Comparison of ENCODE assay signal across 13 cellular contexts in the genomic region with DNA sequence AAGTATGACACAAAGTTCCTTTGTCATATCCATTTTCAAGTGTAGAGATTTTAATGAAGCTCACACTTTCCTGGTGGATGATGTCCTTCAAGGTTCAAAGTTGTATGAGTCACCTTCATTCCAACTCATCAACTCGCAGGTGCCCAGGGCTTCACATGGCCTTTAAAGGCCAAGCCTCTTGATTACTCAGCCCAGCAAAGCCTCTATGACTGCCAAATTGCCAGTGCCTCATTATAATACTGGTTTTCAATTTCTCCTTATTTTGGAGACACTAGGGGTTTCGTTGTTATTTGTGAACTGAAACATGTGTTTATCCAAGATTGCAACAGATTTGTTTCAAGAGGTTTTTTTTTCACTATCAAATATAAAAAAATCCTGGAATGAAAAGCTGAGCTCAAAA. TPM values are rescaled to one million over a fixed set of nuclear protein-coding genes. Genes with fewer than 3 reads are reported as not detected.
DNase-seq lines count a peak whose midpoint lies in the region; ATAC-seq, FAIRE-seq and TF ChIP-seq lines count a peak whose summit lies in the region.
"Had no signal": no experiment of that assay in that cellular context is flagged by ENCODE, and none has a peak within 500 bp of the region (broad histone marks: within the 10 kb centered on the region; RNA-seq: fewer than 3 reads in every experiment).

No MANE protein-coding gene starts in this region.

- peak; percentile 38 for DNase-seq in EH (ENCODE audit: low read depth)
- peak; percentile 70 for DNase-seq in LoVo (ENCODE audit: low spot score)
- DNase-seq in choroid plexus epithelial cell (ENCODE audit: low read depth) = peak; percentile 41
- peak; percentile 10 for DNase-seq in HepG2 (ENCODE audit: low spot score)
- no peak for DNase-seq in effector CD8-positive, alpha-beta T cell (lab: John Stamatoyannopoulos, UW)
- DNase-seq in colonic mucosa = no peak
- no peak for DNase-seq in NCI-H748 (lab: John Stamatoyannopoulos, UW; ENCODE audit: unreplicated experiment)
- DNase-seq: activated CD8-positive, alpha-beta memory T cell treated with anti-CD3 and anti-CD28 coated beads, Interleukin-2, amount 10 ng/mL, durations not matched to agents 7 days and 5 days; DMS79; NCI-H526 treated with DMSO at 0.1 percent for 48 hours; pancreas had no signal

- CTCF ChIA-PET in HepG2 (lab: Yijun Ruan, JAX; ENCODE audit: low intra/inter-chr PET ratio, low total read pairs) = no interaction called here

- no peak for TF ChIP-seq POLR2A in HepG2 (IDR thresholded peaks at IDR 0.05; ENCODE audit: insufficient read depth in 1 of 2, low read depth in 2 of 2, low read length in 2 of 2)

- POLR2A ChIA-PET in HepG2 (lab: Yijun Ruan, JAX) = no interaction called here

- no peak for ATAC-seq in HepG2
- no peak for ATAC-seq in HG02870 (IDR thresholded peaks at IDR 0.05; ENCODE audit: unreplicated experiment)
- ATAC-seq: activated CD8-positive, alpha-beta memory T cell treated with anti-CD3 and anti-CD28 coated beads, Interleukin-2, amount 10 ng/mL, durations not matched to agents 7 days and 5 days had no signal

- TF ChIP-seq EP300 in HepG2 (IDR thresholded peaks at IDR 0.05; ENCODE audit: low read depth in 2 of 2, low read length in 2 of 2) (no peak), HepG2 (CRISPR knock-in tag; IDR thresholded peaks at IDR 0.05; ENCODE audit: borderline replicate concordance) (no peak)

- H3K4me2 ChIP-seq in HepG2 (ENCODE audit: low read depth, low read length) = no peak overlapping the region

- H3K27me3 ChIP-seq in HepG2 (ENCODE audit: control insufficient read depth in 1 of 2, insufficient read depth in 2 of 2, low read length in 2 of 2) (no peaks in the 10 kb centered on the region; a peak in 2 of 5 replicates), colonic mucosa (no peaks in the 10 kb centered on the region)
- H3K27me3 ChIP-seq: esophagus muscularis mucosa, pancreas had no signal

- no peak overlapping the region for H3K9ac ChIP-seq in HepG2 (ENCODE audit: insufficient read depth, low read depth, low read length)
- H3K9ac ChIP-seq in colonic mucosa (ENCODE audit: low read depth in 2 of 2, low read length in 2 of 2) = no peak overlapping the region

- H3K4me3 ChIP-seq in choroid plexus epithelial cell (ENCODE audit: low read depth, low read length) (no peak overlapping the region), HepG2 (replicated peaks in 1 of 3; ENCODE audit: insufficient read depth in 1 of 3, low read depth in 2 of 3, low read length in 3 of 3) (no peak overlapping the region), colonic mucosa (no peak overlapping the region)
- H3K4me3 ChIP-seq: esophagus muscularis mucosa, pancreas had no signal

- H4K20me1 ChIP-seq in HepG2 (ENCODE audit: insufficient read depth, low read length) = no peaks in the 10 kb centered on the region

- BruUV-seq in HepG2 (replicated peaks; lab: Mats Ljungman, UMichigan) = no TSS peak

- 0% methylated on average over 2 of the region's 2 CpGs for WGBS in HepG2 (ENCODE audit: low lambda C conversion rate)

- no peaks in the 10 kb centered on the region for H3K79me2 ChIP-seq in HepG2 (ENCODE audit: insufficient read depth, low read length)

- no peak for FAIRE-seq in HepG2 (lab: Jason Lieb, UNC)

- no peak overlapping the region for H2AFZ ChIP-seq in HepG2 (ENCODE audit: low read length)

- no peaks in the 10 kb centered on the region for H3K9me3 ChIP-seq in HepG2 (ENCODE audit: low read length)
- no peaks in the 10 kb centered on the region for H3K9me3 ChIP-seq in colonic mucosa
- H3K9me3 ChIP-seq: pancreas had no signal

- TF ChIP-seq CTCF in choroid plexus epithelial cell (conservative IDR thresholded peaks at IDR 0.05; ENCODE audit: low read depth, low read length) (no peak), HepG2 (CRISPR knock-in tag; IDR thresholded peaks at IDR 0.05) (no peak), colonic mucosa (IDR thresholded peaks at IDR 0.05) (no peak)

- H3K4me1 ChIP-seq in HepG2 (ENCODE audit: insufficient read depth, low read length) = no peaks in the 10 kb centered on the region
- no peaks in the 10 kb centered on the region for H3K4me1 ChIP-seq in colonic mucosa
- H3K4me1 ChIP-seq: esophagus muscularis mucosa, pancreas had no signal

- no peaks in the 10 kb centered on the region for H3K36me3 ChIP-seq in HepG2 (replicated peaks in 1 of 2; ENCODE audit: control insufficient read depth in 1 of 2, insufficient read depth in 2 of 2, low read length in 2 of 2)
- H3K36me3 ChIP-seq in colonic mucosa = no peaks in the 10 kb centered on the region
- H3K36me3 ChIP-seq: esophagus muscularis mucosa, pancreas had no signal

- H3K27ac ChIP-seq in HepG2 (ENCODE audit: extremely low read length, insufficient read depth, low read length) (no peak overlapping the region), colonic mucosa (no peak overlapping the region)
- H3K27ac ChIP-seq: esophagus muscularis mucosa, pancreas had no signal

- TF ChIP-seq RAD21 in HepG2 (CRISPR knock-in tag; IDR thresholded peaks at IDR 0.05) = no peak

- in situ Hi-C loops in HepG2 (cut with HindIII; ENCODE audit: extremely low pct_ligation_motif_present, low pct_unique_long_range_greater_than_20kb) = no loop called here

- intact Hi-C loops in HepG2 (cut with micrococcal nuclease; ENCODE audit: unreplicated experiment) = no loop called here
- intact Hi-C loops in colonic mucosa (cut with DNase I) = no loop called here

TF ChIP-seq in HepG2, 621 proteins besides CTCF, POLR2A, EP300 and RAD21:
- TF ChIP-seq, protein P1, sequence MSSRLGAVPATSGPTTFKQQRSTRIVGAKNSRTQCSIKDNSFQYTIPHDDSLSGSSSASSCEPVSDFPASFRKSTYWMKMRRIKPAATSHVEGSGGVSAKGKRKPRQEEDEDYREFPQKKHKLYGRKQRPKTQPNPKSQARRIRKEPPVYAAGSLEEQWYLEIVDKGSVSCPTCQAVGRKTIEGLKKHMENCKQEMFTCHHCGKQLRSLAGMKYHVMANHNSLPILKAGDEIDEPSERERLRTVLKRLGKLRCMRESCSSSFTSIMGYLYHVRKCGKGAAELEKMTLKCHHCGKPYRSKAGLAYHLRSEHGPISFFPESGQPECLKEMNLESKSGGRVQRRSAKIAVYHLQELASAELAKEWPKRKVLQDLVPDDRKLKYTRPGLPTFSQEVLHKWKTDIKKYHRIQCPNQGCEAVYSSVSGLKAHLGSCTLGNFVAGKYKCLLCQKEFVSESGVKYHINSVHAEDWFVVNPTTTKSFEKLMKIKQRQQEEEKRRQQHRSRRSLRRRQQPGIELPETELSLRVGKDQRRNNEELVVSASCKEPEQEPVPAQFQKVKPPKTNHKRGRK (CRISPR knock-in tag; IDR thresholded peaks at IDR 0.05) = no peak
- TF ChIP-seq ZNF10 (CRISPR knock-in tag; IDR thresholded peaks at IDR 0.05; ENCODE audit: borderline replicate concordance, low read depth) = no peak
- TF ChIP-seq FOSL2 (CRISPR knock-in tag; IDR thresholded peaks at IDR 0.05) = peak; percentile 47
- TF ChIP-seq PRPF4 (IDR thresholded peaks at IDR 0.05; ENCODE audit: low read depth, low read length, poor library complexity, severe bottlenecking) = no peak
- no peak for TF ChIP-seq FOXJ3 (CRISPR knock-in tag; IDR thresholded peaks at IDR 0.05; ENCODE audit: borderline replicate concordance)
- TF ChIP-seq PHB2 (IDR thresholded peaks at IDR 0.05; ENCODE audit: partially characterized antibody) = no peak

RNA-seq across cellular contexts. Expression of a gene that starts 45.9 kb away (rescaled TPM):
- 13.2 and 18.0 TPM in 2 replicates for total RNA-seq in HepG2 (2016; rRNA removed; fragmentation: Illumina TruSeq; extraction: Trizol)
- 1.9 and 4.1 TPM in 2 replicates for total RNA-seq in HepG2 (2016; cell fraction: cytosol; rRNA removed; fragmentation: Illumina TruSeq; extraction: Trizol; ENCODE audit: low read depth)
- 11.4 and 19.0 TPM in 2 replicates for total RNA-seq in HepG2 (2016; cell fraction: insoluble cytoplasmic fraction; rRNA removed; fragmentation: Illumina TruSeq; extraction: Trizol)
- total RNA-seq in HepG2 (2016; cell fraction: membrane; rRNA removed; fragmentation: Illumina TruSeq; extraction: Trizol) = 4.8 and 5.0 TPM in 2 replicates
- total RNA-seq in HepG2 (2016; cell fraction: nucleus; rRNA removed; fragmentation: Illumina TruSeq; extraction: Trizol) = 11.6 TPM in 2 replicates
- 4.5 and 4.8 TPM in 2 replicates for polyA plus RNA-seq in HepG2 (2011; rRNA removed)
- 2.5 and 3.2 TPM in 2 replicates for polyA plus RNA-seq in HepG2 (2011; cell fraction: cytosol; rRNA removed)
- polyA plus RNA-seq in HepG2 (2011; cell fraction: nucleus; rRNA removed) = 2.5 and 2.8 TPM in 2 replicates
- polyA plus RNA-seq in HepG2 (2012) = 11.7 and 12.9 TPM in 2 replicates
- polyA plus RNA-seq in HepG2 (2016; cell fraction: cytosol; fragmentation: Illumina TruSeq; extraction: Trizol; ENCODE audit: low read depth) = 0.66 and 0.71 TPM in 2 replicates
- 15.7 and 16.7 TPM in 2 replicates for polyA plus RNA-seq in HepG2 (2016; cell fraction: insoluble cytoplasmic fraction; fragmentation: Illumina TruSeq; extraction: Trizol; ENCODE audit: low read depth)
- 3.2 and 3.3 TPM in 2 replicates for polyA plus RNA-seq in HepG2 (2016; cell fraction: membrane; fragmentation: Illumina TruSeq; extraction: Trizol; ENCODE audit: low read depth)
- polyA plus RNA-seq in HepG2 (2016; cell fraction: nucleus; fragmentation: Illumina TruSeq; extraction: Trizol; ENCODE audit: insufficient read depth, low read depth) = 10.5 and 11.0 TPM in 2 replicates
- 7.3 and 9.6 TPM in 2 replicates for polyA minus RNA-seq in HepG2 (2011; rRNA and poly(A)+ RNA removed; ENCODE audit: low replicate concordance)
- 13.9 and 14.4 TPM in 2 replicates for polyA minus RNA-seq in HepG2 (2011; cell fraction: cytosol; rRNA and poly(A)+ RNA removed)
- 22.3 and 32.1 TPM in 2 replicates for polyA minus RNA-seq in HepG2 (2011; cell fraction: nucleus; rRNA and poly(A)+ RNA removed)
- total RNA-seq in colonic mucosa = 10 to 100 TPM; 34.5 to 43.9 TPM

Comparison
In these comparisons a context has a peak if more than half of its experiments do, and no peak if none do; other contexts are left out.
1. DNase-seq: peak in EH (single experiment), LoVo (single experiment), choroid plexus epithelial cell (single experiment) and HepG2 (single experiment); none in effector CD8-positive, alpha-beta T cell (single experiment), colonic mucosa (single experiment) and NCI-H748 (single experiment).